Comparison of ENCODE assay signal across 11 cellular contexts in genomic region chr21:15445327-15445726, GRCh38.
DNase-seq lines count a peak whose midpoint lies in the region; ATAC-seq and TF ChIP-seq lines count a peak whose summit lies in the region.
"Had no signal": no experiment of that assay in that cellular context is flagged by ENCODE, and none has a peak within 500 bp of the region (broad histone marks: within the 10 kb centered on the region; RNA-seq: fewer than 3 reads in every experiment).

No MANE protein-coding gene starts in this region.

- DNase-seq in Ammon's horn (ENCODE audit: low spot score) (peak; percentile 37), SKM-1 treated with dmso at 0.1 percent for 144 hours (lab: John Stamatoyannopoulos, UW; ENCODE audit: unreplicated experiment) (peak; percentile 72), RWPE1 (ENCODE audit: low spot score) (no peak), T1000 (lab: John Stamatoyannopoulos, UW) (no peak), SHP77 treated with DMSO at 0.1 percent for 48 hours (lab: John Stamatoyannopoulos, UW) (no peak), inferior parietal cortex (ENCODE audit: extremely low spot score) (no peak)
- DNase-seq: activated effector memory CD4-positive, alpha-beta T cell treated with Interleukin-2 at 50 U/mL for 16 hours; stimulated activated CD4-positive, alpha-beta T cell treated with anti-CD3 and anti-CD28 coated beads, Interleukin-2, amount 100 ng/mL, for 24 hours had no signal

- CTCF ChIA-PET in RWPE1 (lab: Yijun Ruan, JAX): no interaction called here

- H3K27ac ChIP-seq in RWPE1: no peak overlapping the region
- H3K27ac ChIP-seq: epithelial cell of prostate had no signal

- TF ChIP-seq CTCF in RWPE1 (conservative IDR thresholded peaks at IDR 0.05; ENCODE audit: low read depth): no peak

- ATAC-seq in GM19397 (IDR thresholded peaks at IDR 0.05; ENCODE audit: unreplicated experiment): peak; percentile 60
- peak; percentile 91 for ATAC-seq in HG03039 (IDR thresholded peaks at IDR 0.05; ENCODE audit: unreplicated experiment)

- POLR2A ChIA-PET in RWPE1 (lab: Yijun Ruan, JAX; ENCODE audit: low non-redundant PET): no interaction called here

Comparison
In these comparisons a context has a peak if more than half of its experiments do, and no peak if none do; other contexts are left out.
1. DNase-seq: peak in Ammon's horn (single experiment) and SKM-1 treated with dmso at 0.1 percent for 144 hours (single experiment); none in RWPE1 (single experiment), T1000 (single experiment), SHP77 treated with DMSO at 0.1 percent for 48 hours (single experiment) and inferior parietal cortex (single experiment).